In the genomic region with DNA sequence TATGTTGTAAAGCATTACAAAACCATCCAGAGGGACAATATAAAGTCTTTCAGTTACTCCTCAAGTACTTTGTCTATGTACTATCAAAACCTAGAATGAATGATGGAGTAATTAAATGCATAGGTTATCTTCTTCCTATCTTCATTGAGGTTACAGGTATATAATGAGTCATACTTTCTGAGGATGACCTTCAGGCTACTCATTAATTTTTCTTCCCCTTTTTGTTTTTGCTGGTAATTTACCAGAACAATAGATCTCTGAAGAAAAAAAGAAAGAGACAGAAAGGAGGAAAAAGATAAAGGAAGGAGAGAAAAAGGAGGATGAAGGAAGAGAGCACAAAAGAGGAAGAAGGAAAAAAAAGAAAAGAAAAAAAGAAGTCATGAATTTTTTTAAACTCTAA, we compare ENCODE assay signal across 17 cellular contexts.
DNase-seq lines count a peak whose midpoint lies in the region; ATAC-seq and TF ChIP-seq lines count a peak whose summit lies in the region.
"Had no signal": no experiment of that assay in that cellular context is flagged by ENCODE, and none has a peak within 500 bp of the region (broad histone marks: within the 10 kb centered on the region; RNA-seq: fewer than 3 reads in every experiment).

No MANE protein-coding gene starts in this region.

- no peaks in the 10 kb centered on the region for H3K9me3 Mint-ChIP-seq in naive thymus-derived CD8-positive, alpha-beta T cell
- H3K9me3 Mint-ChIP-seq: T-helper 1 cell treated with Interleukin-12 subunit alpha and Interleukin-12 subunit beta and Interleukin-4 antibody, amounts not matched to agents 30 μg/mL and 1 μg/mL, for 36 hours had no signal

- no peak overlapping the region for H3K27ac Mint-ChIP-seq in naive thymus-derived CD8-positive, alpha-beta T cell
- H3K27ac Mint-ChIP-seq: T-helper 1 cell treated with Interleukin-12 subunit alpha and Interleukin-12 subunit beta and Interleukin-4 antibody, amounts not matched to agents 30 μg/mL and 1 μg/mL, for 36 hours had no signal

- H3K27me3 Mint-ChIP-seq in naive thymus-derived CD8-positive, alpha-beta T cell = peaks cover 0 to 4% (median 0%) of the 10 kb centered on the region in 5 donors

- POLR2A ChIA-PET in naive thymus-derived CD8-positive, alpha-beta T cell (lab: Charles Lee) = no interaction called here

- no peak for DNase-seq in Ammon's horn (ENCODE audit: low spot score)
- DNase-seq in naive thymus-derived CD8-positive, alpha-beta T cell = no peak
- no peak for DNase-seq in posterior cingulate gyrus
- DNase-seq: activated naive CD4-positive, alpha-beta T cell treated with Interleukin-2 at 50 U/mL for 16 hours; Calu3; H7; KG1; NCI-H1092 treated with DMSO at 0.1 percent for 48 hours; NK-92 treated with Interleukin-12 subunit alpha and Interleukin-12 subunit beta, amount 100 ng/mL, for 24 hours; stimulated activated CD4-positive, alpha-beta T cell treated with anti-CD3 and anti-CD28 coated beads, Interleukin-4, amount 100 ng/mL, for 24 hours; upper lobe of right lung had no signal

- intact Hi-C loops in posterior cingulate gyrus (cut with DNase I) = no loop called here

- H3K36me3 Mint-ChIP-seq in naive thymus-derived CD8-positive, alpha-beta T cell = no peaks in the 10 kb centered on the region

- peaks cover 0 to 7% (median 0%) of the 10 kb centered on the region in 4 donors for H3K4me1 Mint-ChIP-seq in naive thymus-derived CD8-positive, alpha-beta T cell

- peak; percentile 60 for ATAC-seq in GM18861 (IDR thresholded peaks at IDR 0.05; ENCODE audit: unreplicated experiment)
- ATAC-seq in GM21515 (IDR thresholded peaks at IDR 0.05; ENCODE audit: unreplicated experiment) = peak; percentile 34
- ATAC-seq in HG03025 (IDR thresholded peaks at IDR 0.05; ENCODE audit: low FRiP score, unreplicated experiment) = peak; percentile 21
- ATAC-seq in HG03565 (IDR thresholded peaks at IDR 0.05; ENCODE audit: unreplicated experiment) = peak; percentile 27
- ATAC-seq in naive thymus-derived CD8-positive, alpha-beta T cell = no peak
- ATAC-seq in SK-N-SH treated with all-trans-retinoic acid at 6 μM for 48 hours = no peak
- ATAC-seq: upper lobe of right lung had no signal

- H3K4me3 Mint-ChIP-seq in naive thymus-derived CD8-positive, alpha-beta T cell = no peak overlapping the region
- H3K4me3 Mint-ChIP-seq: T-helper 1 cell treated with Interleukin-12 subunit alpha and Interleukin-12 subunit beta and Interleukin-4 antibody, amounts not matched to agents 30 μg/mL and 1 μg/mL, for 36 hours had no signal

TF ChIP-seq in SK-N-SH treated with all-trans-retinoic acid at 6 μM for 48 hours, 23 proteins besides CTCF, POLR2A, EP300 and RAD21:
- TF ChIP-seq, protein P1, sequence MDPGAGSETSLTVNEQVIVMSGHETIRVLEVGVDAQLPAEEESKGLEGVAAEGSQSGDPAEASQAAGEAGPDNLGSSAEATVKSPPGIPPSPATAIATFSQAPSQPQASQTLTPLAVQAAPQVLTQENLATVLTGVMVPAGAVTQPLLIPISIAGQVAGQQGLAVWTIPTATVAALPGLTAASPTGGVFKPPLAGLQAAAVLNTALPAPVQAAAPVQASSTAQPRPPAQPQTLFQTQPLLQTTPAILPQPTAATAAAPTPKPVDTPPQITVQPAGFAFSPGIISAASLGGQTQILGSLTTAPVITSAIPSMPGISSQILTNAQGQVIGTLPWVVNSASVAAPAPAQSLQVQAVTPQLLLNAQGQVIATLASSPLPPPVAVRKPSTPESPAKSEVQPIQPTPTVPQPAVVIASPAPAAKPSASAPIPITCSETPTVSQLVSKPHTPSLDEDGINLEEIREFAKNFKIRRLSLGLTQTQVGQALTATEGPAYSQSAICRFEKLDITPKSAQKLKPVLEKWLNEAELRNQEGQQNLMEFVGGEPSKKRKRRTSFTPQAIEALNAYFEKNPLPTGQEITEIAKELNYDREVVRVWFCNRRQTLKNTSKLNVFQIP (CRISPR knock-in tag; IDR thresholded peaks at IDR 0.05; ENCODE audit: borderline replicate concordance, low read depth) = no peak
- no peak for TF ChIP-seq ZFP3 (CRISPR knock-in tag; IDR thresholded peaks at IDR 0.05)
- no peak for TF ChIP-seq TOX (CRISPR knock-in tag; IDR thresholded peaks at IDR 0.05; ENCODE audit: borderline replicate concordance)
- TF ChIP-seq OSR1 (CRISPR knock-in tag; IDR thresholded peaks at IDR 0.05) = no peak
- TF ChIP-seq, protein P2, sequence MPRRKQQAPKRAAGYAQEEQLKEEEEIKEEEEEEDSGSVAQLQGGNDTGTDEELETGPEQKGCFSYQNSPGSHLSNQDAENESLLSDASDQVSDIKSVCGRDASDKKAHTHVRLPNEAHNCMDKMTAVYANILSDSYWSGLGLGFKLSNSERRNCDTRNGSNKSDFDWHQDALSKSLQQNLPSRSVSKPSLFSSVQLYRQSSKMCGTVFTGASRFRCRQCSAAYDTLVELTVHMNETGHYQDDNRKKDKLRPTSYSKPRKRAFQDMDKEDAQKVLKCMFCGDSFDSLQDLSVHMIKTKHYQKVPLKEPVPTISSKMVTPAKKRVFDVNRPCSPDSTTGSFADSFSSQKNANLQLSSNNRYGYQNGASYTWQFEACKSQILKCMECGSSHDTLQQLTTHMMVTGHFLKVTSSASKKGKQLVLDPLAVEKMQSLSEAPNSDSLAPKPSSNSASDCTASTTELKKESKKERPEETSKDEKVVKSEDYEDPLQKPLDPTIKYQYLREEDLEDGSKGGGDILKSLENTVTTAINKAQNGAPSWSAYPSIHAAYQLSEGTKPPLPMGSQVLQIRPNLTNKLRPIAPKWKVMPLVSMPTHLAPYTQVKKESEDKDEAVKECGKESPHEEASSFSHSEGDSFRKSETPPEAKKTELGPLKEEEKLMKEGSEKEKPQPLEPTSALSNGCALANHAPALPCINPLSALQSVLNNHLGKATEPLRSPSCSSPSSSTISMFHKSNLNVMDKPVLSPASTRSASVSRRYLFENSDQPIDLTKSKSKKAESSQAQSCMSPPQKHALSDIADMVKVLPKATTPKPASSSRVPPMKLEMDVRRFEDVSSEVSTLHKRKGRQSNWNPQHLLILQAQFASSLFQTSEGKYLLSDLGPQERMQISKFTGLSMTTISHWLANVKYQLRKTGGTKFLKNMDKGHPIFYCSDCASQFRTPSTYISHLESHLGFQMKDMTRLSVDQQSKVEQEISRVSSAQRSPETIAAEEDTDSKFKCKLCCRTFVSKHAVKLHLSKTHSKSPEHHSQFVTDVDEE (CRISPR knock-in tag; IDR thresholded peaks at IDR 0.05) = no peak
- no peak for TF ChIP-seq ZNF70 (CRISPR knock-in tag; IDR thresholded peaks at IDR 0.05)
- TF ChIP-seq ISL1 (CRISPR knock-in tag; IDR thresholded peaks at IDR 0.05) = no peak
- TF ChIP-seq ESRRG (CRISPR knock-in tag; IDR thresholded peaks at IDR 0.05) = no peak
- no peak for TF ChIP-seq GLIS3 (CRISPR knock-in tag; IDR thresholded peaks at IDR 0.05)
- no peak for TF ChIP-seq ZFP30 (CRISPR knock-in tag; IDR thresholded peaks at IDR 0.05)
- no peak for TF ChIP-seq ZNF8 (CRISPR knock-in tag; IDR thresholded peaks at IDR 0.05)
- TF ChIP-seq PPARA (CRISPR knock-in tag; IDR thresholded peaks at IDR 0.05; ENCODE audit: borderline replicate concordance) = no peak
- TF ChIP-seq ZNF565 (CRISPR knock-in tag; conservative IDR thresholded peaks at IDR 0.05; ENCODE audit: low read depth) = no peak
- no peak for TF ChIP-seq RARB (CRISPR knock-in tag; IDR thresholded peaks at IDR 0.05)
- TF ChIP-seq SNAI2 (CRISPR knock-in tag; IDR thresholded peaks at IDR 0.05) = no peak
- no peak for TF ChIP-seq CSDC2 (CRISPR knock-in tag; IDR thresholded peaks at IDR 0.05)
- TF ChIP-seq PATZ1 (CRISPR knock-in tag; IDR thresholded peaks at IDR 0.05; ENCODE audit: borderline replicate concordance) = no peak
- no peak for TF ChIP-seq BACH2 (CRISPR knock-in tag; IDR thresholded peaks at IDR 0.05; ENCODE audit: borderline replicate concordance)
- no peak for TF ChIP-seq ARNTL (CRISPR knock-in tag; IDR thresholded peaks at IDR 0.05; ENCODE audit: borderline replicate concordance, low read depth)
- no peak for TF ChIP-seq CSRNP3 (CRISPR knock-in tag; IDR thresholded peaks at IDR 0.05)

Comparison
In these comparisons a context has a peak if more than half of its experiments do, and no peak if none do; other contexts are left out.
1. ATAC-seq: peak in GM18861 (single experiment), GM21515 (single experiment), HG03025 (single experiment) and HG03565 (single experiment); none in naive thymus-derived CD8-positive, alpha-beta T cell (0 of 2) and SK-N-SH treated with all-trans-retinoic acid at 6 μM for 48 hours (single experiment).